Comparison of ENCODE assay signal across 22 cellular contexts in genomic region chr4:119116021-119116420, GRCh38. TPM values are rescaled to one million over a fixed set of nuclear protein-coding genes. Genes with fewer than 3 reads are reported as not detected.
DNase-seq lines count a peak whose midpoint lies in the region; ATAC-seq and TF ChIP-seq lines count a peak whose summit lies in the region.
"Had no signal": no experiment of that assay in that cellular context is flagged by ENCODE, and none has a peak within 500 bp of the region (broad histone marks: within the 10 kb centered on the region; RNA-seq: fewer than 3 reads in every experiment).

No MANE protein-coding gene starts in this region.

- POLR2A ChIA-PET in Caco-2 (lab: Charles Lee) = no interaction called here

- H2AK5ac ChIP-seq in mesenchymal stem cell (ENCODE audit: low read length, severe bottlenecking) = no peak overlapping the region

- H3K4me1 ChIP-seq in ACC112 (ENCODE audit: control insufficient read depth, insufficient read depth, low read length, unreplicated experiment) (peaks cover 28% of the 10 kb centered on the region), Caco-2 (peaks cover 29% of the 10 kb centered on the region), mesenchymal stem cell (ENCODE audit: control insufficient read depth, insufficient read depth, low read depth, low read length) (no peaks in the 10 kb centered on the region)

- peak overlapping the region; percentile 85 for H3K9ac ChIP-seq in mesenchymal stem cell (ENCODE audit: low read length)

- H4K91ac ChIP-seq in mesenchymal stem cell (ENCODE audit: low read length) = no peak overlapping the region

- peak overlapping the region in 1 of 2 experiments; percentile 43 for H3K4ac ChIP-seq in mesenchymal stem cell (ENCODE audit: low read depth in 1 of 2, low read length in 2 of 2)

- H2BK15ac ChIP-seq in mesenchymal stem cell (ENCODE audit: low read depth, poor library complexity, severe bottlenecking) = no peak overlapping the region

- H3K4me1 Mint-ChIP-seq in Caco-2 (ENCODE audit: low read depth, unreplicated experiment) = peaks cover 17% of the 10 kb centered on the region
- no peaks in the 10 kb centered on the region for H3K4me1 Mint-ChIP-seq in type B pancreatic cell (ENCODE audit: unreplicated experiment)

- H3K27ac ChIP-seq in ACC112 (ENCODE audit: low read depth, low read length) (no peak overlapping the region), mesenchymal stem cell (ENCODE audit: low read length, poor library complexity, severe bottlenecking) (no peak overlapping the region)

- H3K4me2 ChIP-seq in mesenchymal stem cell (ENCODE audit: low read length, poor library complexity, severe bottlenecking) = no peak overlapping the region

- H2BK120ac ChIP-seq in mesenchymal stem cell (ENCODE audit: low read depth, low read length) = no peak overlapping the region

- H3K9me3 Mint-ChIP-seq in Caco-2 (ENCODE audit: unreplicated experiment) (no peaks in the 10 kb centered on the region), type B pancreatic cell (no peaks in the 10 kb centered on the region)
- H3K9me3 Mint-ChIP-seq: CD4-positive, CD25-positive, alpha-beta regulatory T cell; CD8-positive, alpha-beta memory T cell; HFFc6 had no signal

- H2BK5ac ChIP-seq in mesenchymal stem cell (ENCODE audit: low read depth, low read length, poor library complexity, severe bottlenecking) = no peak overlapping the region

- TF ChIP-seq CTCF in Caco-2 (IDR thresholded peaks at IDR 0.05; ENCODE audit: insufficient read depth in 1 of 2, low read depth in 1 of 2, low read length in 1 of 2, severe bottlenecking in 1 of 2, unreplicated experiment in 1 of 2) (no peak), type B pancreatic cell (conservative IDR thresholded peaks at IDR 0.05) (no peak)

- H3K79me2 ChIP-seq in ACC112 (ENCODE audit: control insufficient read depth, insufficient read depth, low read length, unreplicated experiment) = no peaks in the 10 kb centered on the region

- no peaks in the 10 kb centered on the region; the same call in 1 of the 2 replicates for H3K9me3 ChIP-seq in Caco-2
- H3K9me3 ChIP-seq in mesenchymal stem cell (ENCODE audit: control insufficient read depth, low read length) = no peaks in the 10 kb centered on the region
- H3K9me3 ChIP-seq: BE2C had no signal

- no peak overlapping the region for H3K14ac ChIP-seq in mesenchymal stem cell (ENCODE audit: low read length in 2 of 2)

- H3K27me3 ChIP-seq in ACC112 (ENCODE audit: insufficient read depth, low read length) (no peaks in the 10 kb centered on the region), Caco-2 (replicated peaks; ENCODE audit: control insufficient read depth, insufficient read depth, low read length) (no peaks in the 10 kb centered on the region), mesenchymal stem cell (ENCODE audit: control insufficient read depth in 1 of 2, insufficient read depth in 1 of 2, low read length in 2 of 2) (no peaks in the 10 kb centered on the region)
- H3K27me3 ChIP-seq: BE2C had no signal

- H3K36me3 ChIP-seq in ACC112 (ENCODE audit: insufficient read depth, low read length) (no peaks in the 10 kb centered on the region), Caco-2 (ENCODE audit: control insufficient read depth, insufficient read depth, low read length) (no peaks in the 10 kb centered on the region), mesenchymal stem cell (ENCODE audit: control insufficient read depth in 1 of 2, insufficient read depth in 2 of 2, low read depth in 1 of 2, low read length in 2 of 2) (no peaks in the 10 kb centered on the region)
- H3K36me3 ChIP-seq: BE2C had no signal

- intact Hi-C loops in Caco-2 (cut with micrococcal nuclease; ENCODE audit: unreplicated experiment) (no loop called here), left colon (cut with DNase I, micrococcal nuclease) (no loop called here)

- H3K4me3 Mint-ChIP-seq in Caco-2 (ENCODE audit: unreplicated experiment) (no peak overlapping the region), type B pancreatic cell (no peak overlapping the region)
- H3K4me3 Mint-ChIP-seq: CD4-positive, CD25-positive, alpha-beta regulatory T cell; CD8-positive, alpha-beta memory T cell; HFFc6 had no signal

- no peak overlapping the region for H3K23ac ChIP-seq in mesenchymal stem cell (ENCODE audit: low read length in 2 of 2)

- no peak overlapping the region for H3K18ac ChIP-seq in mesenchymal stem cell (ENCODE audit: low read depth in 1 of 2, low read length in 2 of 2)

- H3K4me3 ChIP-seq in ACC112 (ENCODE audit: low read depth, low read length) (no peak overlapping the region), Caco-2 (ENCODE audit: low read depth, low read length) (no peak overlapping the region), mesenchymal stem cell (ENCODE audit: insufficient read depth in 1 of 2, low read depth in 1 of 2, low read length in 2 of 2) (no peak overlapping the region)
- H3K4me3 ChIP-seq: K562 had no signal

- H4K8ac ChIP-seq in mesenchymal stem cell (ENCODE audit: low read length) = no peak overlapping the region

- WGBS in mesenchymal stem cell = 91% methylated on average over 3 of the region's 4 CpGs

- no peaks in the 10 kb centered on the region for H3K27me3 Mint-ChIP-seq in Caco-2 (ENCODE audit: insufficient read depth, unreplicated experiment)
- no peaks in the 10 kb centered on the region for H3K27me3 Mint-ChIP-seq in type B pancreatic cell
- H3K27me3 Mint-ChIP-seq: CD4-positive, CD25-positive, alpha-beta regulatory T cell had no signal

- peak overlapping the region; percentile 2 for H3K27ac Mint-ChIP-seq in Caco-2 (ENCODE audit: unreplicated experiment)
- H3K27ac Mint-ChIP-seq in type B pancreatic cell = no peak overlapping the region
- H3K27ac Mint-ChIP-seq: CD4-positive, CD25-positive, alpha-beta regulatory T cell had no signal

- no TSS peak for BruUV-seq in Caco-2 (replicated peaks; lab: Mats Ljungman, UMichigan)

- no peak overlapping the region for H2BK12ac ChIP-seq in mesenchymal stem cell (ENCODE audit: low read length in 2 of 2)

- no peaks in the 10 kb centered on the region for H3K36me3 Mint-ChIP-seq in Caco-2 (ENCODE audit: insufficient read depth, unreplicated experiment)
- H3K36me3 Mint-ChIP-seq in type B pancreatic cell = no peaks in the 10 kb centered on the region
- H3K36me3 Mint-ChIP-seq: CD4-positive, CD25-positive, alpha-beta regulatory T cell; CD8-positive, alpha-beta memory T cell had no signal

- CTCF ChIA-PET in Caco-2 (lab: Charles Lee) = interaction anchor here (1.0 kb wide), 2 partner anchors 74 to 76 kb away, joined by 3 to 4 read pairs; no protein-coding TSS in a partner anchor

- H3K79me1 ChIP-seq in mesenchymal stem cell (replicated peaks; ENCODE audit: low read length, poor library complexity, severe bottlenecking) = no peaks in the 10 kb centered on the region

- in situ Hi-C loops in SK-MEL-5 (cut with HindIII; ENCODE audit: low pct_unique_long_range_greater_than_20kb, low sequenced_read_pairs) = no loop called here

- peak overlapping the region; percentile 40 for H2AFZ ChIP-seq in ACC112 (ENCODE audit: low read length, unreplicated experiment)
- H2AFZ ChIP-seq in mesenchymal stem cell (ENCODE audit: low read depth, low read length) = no peak overlapping the region

- DNase-seq in Caco-2 = no peak
- DNase-seq in SK-MEL-5 (ENCODE audit: low read depth, low spot score) = peak; percentile 78
- no peak for DNase-seq in mesenchymal stem cell
- no peak for DNase-seq in type B pancreatic cell (ENCODE audit: extremely low spot score, unreplicated experiment)
- DNase-seq in inferior parietal cortex (ENCODE audit: extremely low spot score) = no peak
- DNase-seq in left colon = no peak
- DNase-seq: ACHN; BE2C; C1 segment of cervical spinal cord; CD4-positive, CD25-positive, alpha-beta regulatory T cell; CD8-positive, alpha-beta memory T cell; DMS153; DMS79 treated with DMSO at 0.1 percent for 48 hours; GF-D8; GOT3; H7; HFFc6; IMR-90 had no signal

- ATAC-seq in left colon = no peak
- ATAC-seq in GM18502 (IDR thresholded peaks at IDR 0.05; ENCODE audit: poor library complexity, unreplicated experiment) = no peak
- ATAC-seq: HCT116, K562 had no signal

RNA-seq across cellular contexts. Expression of gene MYOZ2, which starts 19.6 kb away (rescaled TPM):
- total RNA-seq in Caco-2 (2022) (0.18 and 0.23 TPM in 2 replicates), type B pancreatic cell (ENCODE audit: low replicate concordance) (0.12 TPM in 1 of 2 replicates, not detected in the other), left colon (not detected)
- 0.24 TPM in 1 of 2 replicates, not detected in the other for total RNA-seq in SK-MEL-5 (2014; rRNA removed; shearing (Covaris generic))
- 0.05 TPM in 1 of 2 replicates, not detected in the other for polyA plus RNA-seq in SK-MEL-5 (2015; cell fraction: cytosol; rRNA removed)
- not detected in 2 replicates for polyA plus RNA-seq in SK-MEL-5 (2015; cell fraction: nucleus; rRNA removed)
- polyA plus RNA-seq in mesenchymal stem cell (2013, experiment 1 of 2) = 0.73 TPM
- polyA plus RNA-seq in mesenchymal stem cell (2013, experiment 2 of 2) = 0.64 TPM
- total RNA-seq: CD4-positive, CD25-positive, alpha-beta regulatory T cell; CD8-positive, alpha-beta memory T cell; H7; K562 had no signal
- polyA plus RNA-seq: CD8-positive, alpha-beta memory T cell; K562 had no signal
